In genomic region chr11:43238341-43238740, GRCh38 we compare ENCODE assay signal across 28 cellular contexts.
"Had no signal": no experiment of that assay in that cellular context is flagged by ENCODE, and none has a peak within 500 bp of the region (broad histone marks: within the 10 kb centered on the region; RNA-seq: fewer than 3 reads in every experiment).

No MANE protein-coding gene starts in this region.

- H3K4me3 ChIP-seq: colonic mucosa, coronary artery, dorsolateral prefrontal cortex, esophagus muscularis mucosa, esophagus squamous epithelium, gastrocnemius medialis, gastroesophageal sphincter, heart left ventricle, heart right ventricle had no signal

- H3K27ac ChIP-seq: colonic mucosa, coronary artery, dorsolateral prefrontal cortex, epithelial cell of prostate, esophagus muscularis mucosa, esophagus squamous epithelium, foreskin keratinocyte, gastrocnemius medialis, gastroesophageal sphincter, heart left ventricle, heart right ventricle had no signal

- FAIRE-seq: colon, endometrium, endothelial cell of umbilical vein, frontal cortex had no signal

- H3K9me3 ChIP-seq: colonic mucosa, esophagus muscularis mucosa, esophagus squamous epithelium, gastrocnemius medialis had no signal

- DNase-seq: colonic mucosa; cortex of kidney; dermis blood vessel endothelial cell; dorsolateral prefrontal cortex; effector CD4-positive, alpha-beta T cell; effector CD8-positive, alpha-beta T cell; effector memory CD4-positive, alpha-beta T cell; effector memory CD8-positive, alpha-beta T cell; endodermal cell; erythroblast; esophagus squamous epithelium; foreskin fibroblast; foreskin keratinocyte; foreskin melanocyte; gastrocnemius medialis; glutamatergic neuron; head of caudate nucleus; heart left ventricle; heart right ventricle had no signal

- H3K4me1 ChIP-seq: colonic mucosa, esophagus muscularis mucosa, esophagus squamous epithelium, foreskin keratinocyte, gastrocnemius medialis, gastroesophageal sphincter, heart left ventricle, heart right ventricle had no signal

- ATAC-seq: effector memory CD8-positive, alpha-beta T cell; esophagus mucosa; foreskin keratinocyte; gastrocnemius medialis; gastroesophageal sphincter; heart left ventricle; heart right ventricle had no signal

- H3K27me3 ChIP-seq: colonic mucosa, dorsolateral prefrontal cortex, esophagus muscularis mucosa, esophagus squamous epithelium, foreskin keratinocyte, gastrocnemius medialis, gastroesophageal sphincter, heart left ventricle had no signal

- H3K36me3 ChIP-seq: colonic mucosa, esophagus muscularis mucosa, esophagus squamous epithelium, gastrocnemius medialis, gastroesophageal sphincter, heart left ventricle, heart right ventricle had no signal
